1 cellular context compared by ENCODE assay signal in genomic region chr12:115088995-115089841, GRCh38.
TF ChIP-seq lines count a peak whose summit lies in the region.

No MANE protein-coding gene starts in this region.

TF ChIP-seq in HepG2, 621 proteins besides CTCF, POLR2A, EP300 and RAD21 (continued from another document and continues in another):
- TF ChIP-seq REXO4 (CRISPR knock-in tag; IDR thresholded peaks at IDR 0.05; ENCODE audit: borderline replicate concordance): no peak
- TF ChIP-seq KMT2A (CRISPR knock-in tag; IDR thresholded peaks at IDR 0.05): no peak
- TF ChIP-seq SMYD3 (CRISPR knock-in tag; IDR thresholded peaks at IDR 0.05): peak; percentile 79; the same call in 1 of the 2 replicates
- no peak for TF ChIP-seq TEAD2 (CRISPR knock-in tag; IDR thresholded peaks at IDR 0.05)
- peak; percentile 98 for TF ChIP-seq RERE (CRISPR knock-in tag; IDR thresholded peaks at IDR 0.05; ENCODE audit: low read depth)
- no peak for TF ChIP-seq RELA (CRISPR knock-in tag; IDR thresholded peaks at IDR 0.05)
- no peak for TF ChIP-seq ZNF382 (CRISPR knock-in tag; IDR thresholded peaks at IDR 0.05; ENCODE audit: borderline replicate concordance)
- no peak for TF ChIP-seq TEF (CRISPR knock-in tag; IDR thresholded peaks at IDR 0.05)
- no peak; the same call in 1 of the 2 replicates for TF ChIP-seq DPF2 (CRISPR knock-in tag; IDR thresholded peaks at IDR 0.05; ENCODE audit: borderline replicate concordance, low read depth)
- no peak for TF ChIP-seq PAF1 (CRISPR knock-in tag; IDR thresholded peaks at IDR 0.05)
- no peak for TF ChIP-seq ZBTB1 (CRISPR knock-in tag; IDR thresholded peaks at IDR 0.05; ENCODE audit: borderline replicate concordance)
- peak; percentile 65; the same call in 1 of the 2 replicates for TF ChIP-seq ZNF878 (CRISPR knock-in tag; IDR thresholded peaks at IDR 0.05)
- no peak for TF ChIP-seq ATM (IDR thresholded peaks at IDR 0.05; ENCODE audit: borderline replicate concordance)
- no peak for TF ChIP-seq MAFK (conservative IDR thresholded peaks at IDR 0.05 in 1 of 2, IDR thresholded peaks at IDR 0.05 in 1 of 2; ENCODE audit: low read length in 2 of 2)
- TF ChIP-seq, protein P1, sequence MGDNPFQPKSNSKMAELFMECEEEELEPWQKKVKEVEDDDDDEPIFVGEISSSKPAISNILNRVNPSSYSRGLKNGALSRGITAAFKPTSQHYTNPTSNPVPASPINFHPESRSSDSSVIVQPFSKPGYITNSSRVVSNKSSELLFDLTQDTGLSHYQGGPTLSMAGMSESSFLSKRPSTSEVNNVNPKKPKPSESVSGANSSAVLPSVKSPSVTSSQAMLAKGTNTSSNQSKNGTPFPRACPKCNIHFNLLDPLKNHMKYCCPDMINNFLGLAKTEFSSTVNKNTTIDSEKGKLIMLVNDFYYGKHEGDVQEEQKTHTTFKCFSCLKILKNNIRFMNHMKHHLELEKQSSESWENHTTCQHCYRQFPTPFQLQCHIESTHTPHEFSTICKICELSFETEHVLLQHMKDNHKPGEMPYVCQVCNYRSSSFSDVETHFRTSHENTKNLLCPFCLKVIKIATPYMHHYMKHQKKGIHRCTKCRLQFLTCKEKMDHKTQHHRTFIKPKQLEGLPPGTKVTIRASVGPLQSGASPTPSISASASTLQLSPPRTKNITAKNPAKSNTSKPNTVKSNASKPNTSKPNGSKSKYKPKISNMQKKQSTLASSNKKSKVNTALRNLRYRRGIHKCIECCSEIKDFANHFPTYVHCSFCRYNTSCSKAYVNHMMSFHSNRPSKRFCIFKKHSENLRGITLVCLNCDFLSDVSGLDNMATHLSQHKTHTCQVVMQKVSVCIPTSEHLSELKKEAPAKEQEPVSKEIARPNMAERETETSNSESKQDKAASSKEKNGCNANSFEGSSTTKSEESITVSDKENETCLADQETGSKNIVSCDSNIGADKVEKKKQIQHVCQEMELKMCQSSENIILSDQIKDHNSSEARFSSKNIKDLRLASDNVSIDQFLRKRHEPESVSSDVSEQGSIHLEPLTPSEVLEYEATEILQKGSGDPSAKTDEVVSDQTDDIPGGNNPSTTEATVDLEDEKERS (CRISPR knock-in tag; IDR thresholded peaks at IDR 0.05): peak; percentile 86
- peak; percentile 99 for TF ChIP-seq TBX2 (CRISPR knock-in tag; IDR thresholded peaks at IDR 0.05; ENCODE audit: borderline replicate concordance)
- TF ChIP-seq ZNF567 (CRISPR knock-in tag; IDR thresholded peaks at IDR 0.05; ENCODE audit: borderline replicate concordance): no peak; the same call in 1 of the 2 replicates
- TF ChIP-seq SAP130 (CRISPR knock-in tag; IDR thresholded peaks at IDR 0.05; ENCODE audit: low read depth): peak; percentile 90
- TF ChIP-seq ZNF160 (CRISPR knock-in tag; IDR thresholded peaks at IDR 0.05): peak; percentile 90
- no peak for TF ChIP-seq ZNF543 (CRISPR knock-in tag; IDR thresholded peaks at IDR 0.05)
- no peak for TF ChIP-seq SRSF9 (IDR thresholded peaks at IDR 0.05; ENCODE audit: borderline replicate concordance, insufficient read depth, low read depth, low read length, poor library complexity, severe bottlenecking)
- peak; percentile 55; the same call in 1 of the 2 replicates for TF ChIP-seq ZBTB25 (CRISPR knock-in tag; IDR thresholded peaks at IDR 0.05)
- TF ChIP-seq ZNF709 (CRISPR knock-in tag; IDR thresholded peaks at IDR 0.05): no peak
- peak; percentile 67 for TF ChIP-seq GABPB1 (CRISPR knock-in tag; IDR thresholded peaks at IDR 0.05)
- TF ChIP-seq ZNF142 (CRISPR knock-in tag; IDR thresholded peaks at IDR 0.05): 0 out of 2 replicates have a peak, but pooled peaks have one; percentile 28
- peak; percentile 33; the same call in 1 of the 2 replicates for TF ChIP-seq CHD4 (IDR thresholded peaks at IDR 0.05; ENCODE audit: borderline replicate concordance, low read length)
- TF ChIP-seq FOXK1 (CRISPR knock-in tag; IDR thresholded peaks at IDR 0.05; ENCODE audit: borderline replicate concordance, low read depth): peak; percentile 92
- TF ChIP-seq ATF7-NPFF (CRISPR knock-in tag; IDR thresholded peaks at IDR 0.05; ENCODE audit: low read depth): peak; percentile 64
- TF ChIP-seq CEBPB (IDR thresholded peaks at IDR 0.05; ENCODE audit: borderline replicate concordance, low read depth, low read length): peak; percentile 80
- TF ChIP-seq KAT7 (CRISPR knock-in tag; IDR thresholded peaks at IDR 0.05; ENCODE audit: borderline replicate concordance): no peak
- TF ChIP-seq TOE1 (CRISPR knock-in tag; IDR thresholded peaks at IDR 0.05): no peak
- TF ChIP-seq NR3C1 (CRISPR knock-in tag; IDR thresholded peaks at IDR 0.05): no peak
- no peak for TF ChIP-seq RBM22 (optimal IDR thresholded peaks at IDR 0.05; ENCODE audit: low read length)
- TF ChIP-seq, protein P2, sequence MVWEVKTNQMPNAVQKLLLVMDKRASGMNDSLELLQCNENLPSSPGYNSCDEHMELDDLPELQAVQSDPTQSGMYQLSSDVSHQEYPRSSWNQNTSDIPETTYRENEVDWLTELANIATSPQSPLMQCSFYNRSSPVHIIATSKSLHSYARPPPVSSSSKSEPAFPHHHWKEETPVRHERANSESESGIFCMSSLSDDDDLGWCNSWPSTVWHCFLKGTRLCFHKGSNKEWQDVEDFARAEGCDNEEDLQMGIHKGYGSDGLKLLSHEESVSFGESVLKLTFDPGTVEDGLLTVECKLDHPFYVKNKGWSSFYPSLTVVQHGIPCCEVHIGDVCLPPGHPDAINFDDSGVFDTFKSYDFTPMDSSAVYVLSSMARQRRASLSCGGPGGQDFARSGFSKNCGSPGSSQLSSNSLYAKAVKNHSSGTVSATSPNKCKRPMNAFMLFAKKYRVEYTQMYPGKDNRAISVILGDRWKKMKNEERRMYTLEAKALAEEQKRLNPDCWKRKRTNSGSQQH (CRISPR knock-in tag; IDR thresholded peaks at IDR 0.05; ENCODE audit: low read depth): peak; percentile 67; the same call in 1 of the 2 replicates
- TF ChIP-seq MTA1 (CRISPR knock-in tag; IDR thresholded peaks at IDR 0.05; ENCODE audit: borderline replicate concordance): peak; percentile 96
- no peak for TF ChIP-seq PRDM4 (CRISPR knock-in tag; IDR thresholded peaks at IDR 0.05; ENCODE audit: borderline replicate concordance)
- TF ChIP-seq, protein P3, sequence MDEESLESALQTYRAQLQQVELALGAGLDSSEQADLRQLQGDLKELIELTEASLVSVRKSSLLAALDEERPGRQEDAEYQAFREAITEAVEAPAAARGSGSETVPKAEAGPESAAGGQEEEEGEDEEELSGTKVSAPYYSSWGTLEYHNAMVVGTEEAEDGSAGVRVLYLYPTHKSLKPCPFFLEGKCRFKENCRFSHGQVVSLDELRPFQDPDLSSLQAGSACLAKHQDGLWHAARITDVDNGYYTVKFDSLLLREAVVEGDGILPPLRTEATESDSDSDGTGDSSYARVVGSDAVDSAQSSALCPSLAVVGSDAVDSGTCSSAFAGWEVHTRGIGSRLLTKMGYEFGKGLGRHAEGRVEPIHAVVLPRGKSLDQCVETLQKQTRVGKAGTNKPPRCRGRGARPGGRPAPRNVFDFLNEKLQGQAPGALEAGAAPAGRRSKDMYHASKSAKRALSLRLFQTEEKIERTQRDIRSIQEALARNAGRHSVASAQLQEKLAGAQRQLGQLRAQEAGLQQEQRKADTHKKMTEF (CRISPR knock-in tag; IDR thresholded peaks at IDR 0.05): peak; percentile 90
- no peak for TF ChIP-seq ZNF468 (CRISPR knock-in tag; IDR thresholded peaks at IDR 0.05)
- TF ChIP-seq ZNF577 (CRISPR knock-in tag; IDR thresholded peaks at IDR 0.05; ENCODE audit: borderline replicate concordance, low read depth): no peak
